ENCODE assay signal across 10 cellular contexts in the genomic region with DNA sequence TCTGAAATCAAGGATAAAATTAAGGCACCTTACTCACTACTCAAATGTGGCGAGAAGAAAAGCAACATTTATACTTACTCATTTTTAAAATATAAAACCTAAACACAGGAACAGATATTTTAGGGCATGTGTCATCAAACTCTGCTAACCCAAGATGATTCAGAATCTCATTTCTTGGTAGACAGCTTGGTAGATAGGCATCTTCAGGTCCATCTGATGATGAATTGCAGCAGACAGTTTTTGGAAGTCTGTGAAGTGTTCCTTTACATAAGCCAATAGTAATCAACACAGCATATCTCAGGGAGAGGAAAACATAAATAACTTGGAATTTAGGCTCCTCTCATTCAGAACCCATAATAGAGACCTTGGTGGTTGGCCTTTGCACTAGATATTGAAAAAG. TPM values are rescaled to one million over a fixed set of nuclear protein-coding genes. Genes with fewer than 3 reads are reported as not detected.
DNase-seq lines count a peak whose midpoint lies in the region; ATAC-seq, FAIRE-seq and TF ChIP-seq lines count a peak whose summit lies in the region.
"Had no signal": no experiment of that assay in that cellular context is flagged by ENCODE, and none has a peak within 500 bp of the region (broad histone marks: within the 10 kb centered on the region; RNA-seq: fewer than 3 reads in every experiment).

No MANE protein-coding gene starts in this region.

- H3K27ac ChIP-seq in liver (ENCODE audit: low read depth in 1 of 2, low read length in 2 of 2): peak overlapping the region; percentile 90 to 95

- POLR2A ChIA-PET in AG04449 (lab: Yijun Ruan, JAX): interaction anchor here (1.2 kb wide), 1 partner anchor 65 kb away, joined by 4 read pairs; no protein-coding TSS in a partner anchor

- no peak for FAIRE-seq in GM19239 (lab: Jason Lieb, UNC)

- peak; percentile 52 for DNase-seq in AG04449 (ENCODE audit: low read depth, low spot score)
- DNase-seq in HS-5 (ENCODE audit: low read depth): peak; percentile 70
- DNase-seq in astrocyte of the spinal cord (ENCODE audit: low read depth, low spot score): peak; percentile 85
- DNase-seq in GM19239 (ENCODE audit: insufficient read length, low spot score): no peak
- DNase-seq in NCI-H2029 (lab: John Stamatoyannopoulos, UW): no peak
- DNase-seq in iPS-NIHi7 (ENCODE audit: extremely low spot score): no peak
- DNase-seq: DND-41, NCI-H2081 had no signal

- peaks cover 0 to 5% (median under 1%) of the 10 kb centered on the region in 4 donors for H3K36me3 ChIP-seq in liver (ENCODE audit: control insufficient read depth in 4 of 4, insufficient read depth in 3 of 4, low read depth in 1 of 4, low read length in 3 of 4)

- CTCF ChIA-PET in AG04449 (lab: Yijun Ruan, JAX): interaction anchor here (0.7 to 5.5 kb wide), 7 partner anchors 14 to 229 kb away, joined by 3 to 35 read pairs (median 5); no protein-coding TSS in a partner anchor

- no peak overlapping the region for H3K9ac ChIP-seq in liver (ENCODE audit: low read depth in 1 of 2, low read length in 2 of 2)

- no peak for ATAC-seq in HG02678 (IDR thresholded peaks at IDR 0.05; ENCODE audit: unreplicated experiment)

- H3K27me3 ChIP-seq in liver (ENCODE audit: control insufficient read depth in 4 of 4, insufficient read depth in 4 of 4, low read length in 3 of 4): no peaks in the 10 kb centered on the region

- TF ChIP-seq CTCF in AG04449 (IDR thresholded peaks at IDR 0.05; ENCODE audit: insufficient read depth, low read length, missing control alignments) (no peak), astrocyte of the spinal cord (IDR thresholded peaks at IDR 0.05; ENCODE audit: low read depth, low read length) (no peak), liver (IDR thresholded peaks at IDR 0.05; ENCODE audit: low read depth, low read length, missing input control) (no peak)

- H3K4me3 ChIP-seq in AG04449 (ENCODE audit: low read depth, low read length) (no peak overlapping the region), astrocyte of the spinal cord (ENCODE audit: low read depth, low read length) (no peak overlapping the region), liver (ENCODE audit: low read depth in 1 of 3, low read length in 3 of 3) (no peak overlapping the region)

- no peaks in the 10 kb centered on the region for H3K9me3 ChIP-seq in liver (ENCODE audit: control insufficient read depth in 4 of 4, low read length in 3 of 4)

- in situ Hi-C loops in astrocyte of the spinal cord (cut with HindIII; ENCODE audit: low sequenced_read_pairs): no loop called here

- peaks cover 6 to 70% (median 51%) of the 10 kb centered on the region in 4 donors for H3K4me1 ChIP-seq in liver (ENCODE audit: control insufficient read depth in 4 of 4, insufficient read depth in 4 of 4, low read length in 3 of 4)

- TF ChIP-seq RAD21 in liver (IDR thresholded peaks at IDR 0.05): no peak

- 92% methylated on average over 1 of the region's 1 CpG for WGBS in liver

TF ChIP-seq in liver, 16 proteins besides CTCF, POLR2A, EP300 and RAD21:
- TF ChIP-seq YY1 (IDR thresholded peaks at IDR 0.05): no peak
- no peak for TF ChIP-seq EGR1 (IDR thresholded peaks at IDR 0.05; ENCODE audit: low read depth in 2 of 2)
- TF ChIP-seq, protein P1, sequence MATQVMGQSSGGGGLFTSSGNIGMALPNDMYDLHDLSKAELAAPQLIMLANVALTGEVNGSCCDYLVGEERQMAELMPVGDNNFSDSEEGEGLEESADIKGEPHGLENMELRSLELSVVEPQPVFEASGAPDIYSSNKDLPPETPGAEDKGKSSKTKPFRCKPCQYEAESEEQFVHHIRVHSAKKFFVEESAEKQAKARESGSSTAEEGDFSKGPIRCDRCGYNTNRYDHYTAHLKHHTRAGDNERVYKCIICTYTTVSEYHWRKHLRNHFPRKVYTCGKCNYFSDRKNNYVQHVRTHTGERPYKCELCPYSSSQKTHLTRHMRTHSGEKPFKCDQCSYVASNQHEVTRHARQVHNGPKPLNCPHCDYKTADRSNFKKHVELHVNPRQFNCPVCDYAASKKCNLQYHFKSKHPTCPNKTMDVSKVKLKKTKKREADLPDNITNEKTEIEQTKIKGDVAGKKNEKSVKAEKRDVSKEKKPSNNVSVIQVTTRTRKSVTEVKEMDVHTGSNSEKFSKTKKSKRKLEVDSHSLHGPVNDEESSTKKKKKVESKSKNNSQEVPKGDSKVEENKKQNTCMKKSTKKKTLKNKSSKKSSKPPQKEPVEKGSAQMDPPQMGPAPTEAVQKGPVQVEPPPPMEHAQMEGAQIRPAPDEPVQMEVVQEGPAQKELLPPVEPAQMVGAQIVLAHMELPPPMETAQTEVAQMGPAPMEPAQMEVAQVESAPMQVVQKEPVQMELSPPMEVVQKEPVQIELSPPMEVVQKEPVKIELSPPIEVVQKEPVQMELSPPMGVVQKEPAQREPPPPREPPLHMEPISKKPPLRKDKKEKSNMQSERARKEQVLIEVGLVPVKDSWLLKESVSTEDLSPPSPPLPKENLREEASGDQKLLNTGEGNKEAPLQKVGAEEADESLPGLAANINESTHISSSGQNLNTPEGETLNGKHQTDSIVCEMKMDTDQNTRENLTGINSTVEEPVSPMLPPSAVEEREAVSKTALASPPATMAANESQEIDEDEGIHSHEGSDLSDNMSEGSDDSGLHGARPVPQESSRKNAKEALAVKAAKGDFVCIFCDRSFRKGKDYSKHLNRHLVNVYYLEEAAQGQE (IDR thresholded peaks at IDR 0.05): no peak
- TF ChIP-seq FOXA1 (IDR thresholded peaks at IDR 0.05): no peak
- TF ChIP-seq, protein P2, sequence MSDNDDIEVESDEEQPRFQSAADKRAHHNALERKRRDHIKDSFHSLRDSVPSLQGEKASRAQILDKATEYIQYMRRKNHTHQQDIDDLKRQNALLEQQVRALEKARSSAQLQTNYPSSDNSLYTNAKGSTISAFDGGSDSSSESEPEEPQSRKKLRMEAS (IDR thresholded peaks at IDR 0.05): no peak
- TF ChIP-seq SP1 (IDR thresholded peaks at IDR 0.05): no peak
- TF ChIP-seq HNF4A (conservative IDR thresholded peaks at IDR 0.05): no peak
- TF ChIP-seq, protein P3, sequence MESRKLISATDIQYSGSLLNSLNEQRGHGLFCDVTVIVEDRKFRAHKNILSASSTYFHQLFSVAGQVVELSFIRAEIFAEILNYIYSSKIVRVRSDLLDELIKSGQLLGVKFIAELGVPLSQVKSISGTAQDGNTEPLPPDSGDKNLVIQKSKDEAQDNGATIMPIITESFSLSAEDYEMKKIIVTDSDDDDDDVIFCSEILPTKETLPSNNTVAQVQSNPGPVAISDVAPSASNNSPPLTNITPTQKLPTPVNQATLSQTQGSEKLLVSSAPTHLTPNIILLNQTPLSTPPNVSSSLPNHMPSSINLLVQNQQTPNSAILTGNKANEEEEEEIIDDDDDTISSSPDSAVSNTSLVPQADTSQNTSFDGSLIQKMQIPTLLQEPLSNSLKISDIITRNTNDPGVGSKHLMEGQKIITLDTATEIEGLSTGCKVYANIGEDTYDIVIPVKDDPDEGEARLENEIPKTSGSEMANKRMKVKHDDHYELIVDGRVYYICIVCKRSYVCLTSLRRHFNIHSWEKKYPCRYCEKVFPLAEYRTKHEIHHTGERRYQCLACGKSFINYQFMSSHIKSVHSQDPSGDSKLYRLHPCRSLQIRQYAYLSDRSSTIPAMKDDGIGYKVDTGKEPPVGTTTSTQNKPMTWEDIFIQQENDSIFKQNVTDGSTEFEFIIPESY (IDR thresholded peaks at IDR 0.05): no peak
- TF ChIP-seq JUND (IDR thresholded peaks at IDR 0.05): no peak
- TF ChIP-seq NR2F2 (IDR thresholded peaks at IDR 0.05): no peak
- TF ChIP-seq TAF1 (conservative IDR thresholded peaks at IDR 0.05): no peak
- no peak for TF ChIP-seq HNF4G (IDR thresholded peaks at IDR 0.05)
- no peak for TF ChIP-seq RXRA (IDR thresholded peaks at IDR 0.05)
- TF ChIP-seq, protein P4, sequence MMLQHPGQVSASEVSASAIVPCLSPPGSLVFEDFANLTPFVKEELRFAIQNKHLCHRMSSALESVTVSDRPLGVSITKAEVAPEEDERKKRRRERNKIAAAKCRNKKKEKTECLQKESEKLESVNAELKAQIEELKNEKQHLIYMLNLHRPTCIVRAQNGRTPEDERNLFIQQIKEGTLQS (IDR thresholded peaks at IDR 0.05): no peak
- no peak for TF ChIP-seq FOXA2 (IDR thresholded peaks at IDR 0.05)
- no peak for TF ChIP-seq GABPA (IDR thresholded peaks at IDR 0.05 in 1 of 2, conservative IDR thresholded peaks at IDR 0.05 in 1 of 2)

RNA-seq across cellular contexts. Expression of gene HIPK2, which starts 3.4 kb away (rescaled TPM):
- total RNA-seq in liver: 10 to 100 TPM; 13.1 to 48.8 TPM
- polyA plus RNA-seq in liver: 10 to 100 TPM; 15.1 to 18.1 TPM

RNA-seq across cellular contexts. Expression of gene TBXAS1, which starts 54.7 kb away (rescaled TPM):
- 10 to 100 TPM; 15.4 to 22.4 TPM for total RNA-seq in liver
- 1 to 10 TPM; 4.1 to 9.0 TPM for polyA plus RNA-seq in liver

Comparison
In these comparisons a context has a peak if more than half of its experiments do, and no peak if none do; other contexts are left out.
1. DNase-seq: peak in AG04449 (single experiment), HS-5 (single experiment) and astrocyte of the spinal cord (single experiment); none in GM19239 (single experiment), NCI-H2029 (single experiment) and iPS-NIHi7 (single experiment).